ENCODE assay signal across 8 cellular contexts in the genomic region with DNA sequence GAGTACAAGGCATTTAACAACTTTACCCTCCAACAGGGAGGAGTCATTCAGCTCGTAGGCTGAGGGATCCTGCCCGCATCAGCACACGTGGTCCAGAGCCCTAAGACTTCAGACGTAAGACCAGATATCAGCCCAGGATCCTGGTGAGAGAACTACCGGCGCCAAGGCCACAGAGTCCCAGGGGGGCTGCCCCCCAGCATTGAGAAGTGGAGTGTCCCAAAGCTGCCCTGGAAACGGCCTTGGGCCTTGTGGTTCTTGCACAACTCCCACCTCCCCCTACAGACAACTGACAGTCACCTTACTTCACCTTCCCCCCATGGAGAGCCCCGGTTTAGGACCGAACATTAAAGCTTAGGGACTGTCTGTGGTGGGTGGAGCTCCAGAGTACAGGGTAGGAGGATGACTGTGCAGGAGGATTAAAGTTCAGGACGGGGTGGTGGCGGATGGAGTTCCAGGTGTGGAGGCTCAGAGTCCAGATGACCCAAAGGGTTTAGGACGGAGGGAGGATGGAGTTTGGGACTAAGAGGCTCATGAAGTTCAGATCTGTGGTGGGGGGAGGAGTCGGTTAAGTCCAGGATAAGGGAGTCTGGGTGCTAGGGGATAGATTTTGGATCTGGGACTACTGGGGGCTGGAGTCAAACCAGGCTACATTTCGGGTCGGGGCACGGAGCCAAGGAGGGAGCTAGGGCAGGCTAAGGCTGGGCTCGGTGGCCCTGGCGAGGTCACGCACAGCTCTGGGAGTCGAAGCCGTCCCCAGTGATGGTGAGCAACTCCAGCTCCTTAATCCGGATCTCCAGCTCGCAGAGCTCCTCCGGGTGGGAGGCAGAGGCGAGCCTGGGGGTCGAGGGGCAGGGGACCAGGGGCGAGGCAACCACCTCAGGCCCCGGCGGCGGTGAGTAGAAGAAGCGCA. TPM values are rescaled to one million over a fixed set of nuclear protein-coding genes. Genes with fewer than 3 reads are reported as not detected.
A peak's percentile ranks its signal among the peaks of the same experiment; 100 is the strongest.
DNase-seq lines count a peak whose midpoint lies in the region; ATAC-seq lines count a peak whose summit lies in the region.

No MANE protein-coding gene starts in this region.

- H3K4me1 Mint-ChIP-seq in activated T-helper 17 cell treated with anti-CD3 and anti-CD28 coated beads, Interleukin-2, amount 50 U/mL, for 72 hours, result peaks cover 4% of the 10 kb centered on the region
- H3K4me1 Mint-ChIP-seq in stimulated activated memory B cell treated with anti-CD40 and anti-IgM and Interleukin-4, amounts not matched to agents 10 μg/mL and 1 μg/mL and 100 μg/mL, for 72 hours, result peaks cover 33% of the 10 kb centered on the region

- peak overlapping the region; percentile 40 for H3K27ac Mint-ChIP-seq in activated T-helper 17 cell treated with anti-CD3 and anti-CD28 coated beads, Interleukin-2, amount 50 U/mL, for 72 hours
- peak overlapping the region; percentile 60 for H3K27ac Mint-ChIP-seq in stimulated activated memory B cell treated with anti-CD40 and anti-IgM and Interleukin-4, amounts not matched to agents 10 μg/mL and 1 μg/mL and 100 μg/mL, for 72 hours

- no peaks in the 10 kb centered on the region for H3K9me3 Mint-ChIP-seq in activated T-helper 17 cell treated with anti-CD3 and anti-CD28 coated beads, Interleukin-2, amount 50 U/mL, for 72 hours
- no peaks in the 10 kb centered on the region for H3K9me3 Mint-ChIP-seq in stimulated activated memory B cell treated with anti-CD40 and anti-IgM and Interleukin-4, amounts not matched to agents 10 μg/mL and 1 μg/mL and 100 μg/mL, for 72 hours

- peaks cover 12% of the 10 kb centered on the region for H3K4me1 ChIP-seq in iPS-15b (ENCODE audit: control insufficient read depth, insufficient read depth, low read length)

- H3K9ac ChIP-seq in iPS-15b (ENCODE audit: low read depth, low read length), result no peak overlapping the region

- no peaks in the 10 kb centered on the region for H3K9me3 ChIP-seq in iPS-15b (ENCODE audit: control insufficient read depth, insufficient read depth, low read length)

- H3K36me3 ChIP-seq in iPS-15b (ENCODE audit: control insufficient read depth, insufficient read depth, low read length), result no peaks in the 10 kb centered on the region

- no peaks in the 10 kb centered on the region for H3K36me3 Mint-ChIP-seq in activated T-helper 17 cell treated with anti-CD3 and anti-CD28 coated beads, Interleukin-2, amount 50 U/mL, for 72 hours (ENCODE audit: low read depth)
- H3K36me3 Mint-ChIP-seq in stimulated activated memory B cell treated with anti-CD40 and anti-IgM and Interleukin-4, amounts not matched to agents 10 μg/mL and 1 μg/mL and 100 μg/mL, for 72 hours, result no peaks in the 10 kb centered on the region

- peak overlapping the region; percentile 28 for H3K4me3 ChIP-seq in iPS-15b (ENCODE audit: low read depth, low read length)

- peaks cover 9% of the 10 kb centered on the region for H3K27me3 ChIP-seq in iPS-15b (ENCODE audit: control insufficient read depth, insufficient read depth, low read length)

- ATAC-seq in activated T-helper 17 cell treated with anti-CD3 and anti-CD28 coated beads, Interleukin-2, amount 50 U/mL, for 72 hours (replicated peaks), result no peak
- ATAC-seq in stimulated activated memory B cell treated with anti-CD40 and anti-IgM and Interleukin-4, amounts not matched to agents 10 μg/mL and 1 μg/mL and 100 μg/mL, for 72 hours, result no peak
- ATAC-seq in HG03039 (IDR thresholded peaks at IDR 0.05; ENCODE audit: unreplicated experiment), result no peak

- DNase-seq in DMS 273 (lab: John Stamatoyannopoulos, UW; ENCODE audit: unreplicated experiment), result peak; percentile 34
- DNase-seq in DMS 273 treated with DMSO at 0.1 percent for 48 hours (lab: John Stamatoyannopoulos, UW), result no peak
- no peak for DNase-seq in amniotic stem cell (lab: John Stamatoyannopoulos, UW)
- DNase-seq in NCI-H2029 treated with DMSO at 0.1 percent for 48 hours (lab: John Stamatoyannopoulos, UW), result no peak

- peaks cover 22% of the 10 kb centered on the region for H3K27me3 Mint-ChIP-seq in activated T-helper 17 cell treated with anti-CD3 and anti-CD28 coated beads, Interleukin-2, amount 50 U/mL, for 72 hours
- H3K27me3 Mint-ChIP-seq in stimulated activated memory B cell treated with anti-CD40 and anti-IgM and Interleukin-4, amounts not matched to agents 10 μg/mL and 1 μg/mL and 100 μg/mL, for 72 hours, result no peaks in the 10 kb centered on the region

- H3K4me3 Mint-ChIP-seq in activated T-helper 17 cell treated with anti-CD3 and anti-CD28 coated beads, Interleukin-2, amount 50 U/mL, for 72 hours, result peak overlapping the region; percentile 85
- H3K4me3 Mint-ChIP-seq in stimulated activated memory B cell treated with anti-CD40 and anti-IgM and Interleukin-4, amounts not matched to agents 10 μg/mL and 1 μg/mL and 100 μg/mL, for 72 hours, result peak overlapping the region; percentile 95

RNA-seq across cellular contexts. Expression of gene C11orf91, which starts 0.9 kb away (rescaled TPM):
- not detected for total RNA-seq in activated T-helper 17 cell treated with anti-CD3 and anti-CD28 coated beads, Interleukin-2, amount 50 U/mL, for 72 hours

RNA-seq across cellular contexts. Expression of gene CD59, which starts 36.5 kb away (rescaled TPM):
- total RNA-seq in activated T-helper 17 cell treated with anti-CD3 and anti-CD28 coated beads, Interleukin-2, amount 50 U/mL, for 72 hours, result 100 to 1,000 TPM in 1 of 2 donors, 10 to 100 TPM in 1; 78.1 to 147 TPM
